In the genomic region with DNA sequence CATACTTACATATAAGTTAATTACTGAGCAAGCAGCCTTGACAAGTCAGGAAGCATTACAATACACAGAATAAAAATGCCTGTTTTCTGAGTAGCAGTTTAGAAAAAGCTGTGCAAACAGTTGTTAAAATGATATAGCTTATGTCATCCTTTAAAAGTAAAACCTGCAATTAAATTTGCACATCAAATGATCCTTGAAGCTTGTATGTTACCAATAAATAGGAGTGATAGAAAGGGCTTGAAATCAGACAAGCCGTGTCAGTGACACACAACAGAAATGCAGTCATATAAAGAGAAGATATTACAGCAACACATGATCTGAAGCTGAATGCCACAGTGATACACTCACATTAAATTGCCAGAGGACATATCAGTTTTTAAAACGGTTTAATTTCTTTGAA, we compare ENCODE assay signal across 1 cellular context.
TF ChIP-seq lines count a peak whose summit lies in the region.

No MANE protein-coding gene starts in this region.

TF ChIP-seq in HCT116, 20 proteins besides CTCF, POLR2A, EP300 and RAD21 (continued from another document):
- TF ChIP-seq, protein P1, sequence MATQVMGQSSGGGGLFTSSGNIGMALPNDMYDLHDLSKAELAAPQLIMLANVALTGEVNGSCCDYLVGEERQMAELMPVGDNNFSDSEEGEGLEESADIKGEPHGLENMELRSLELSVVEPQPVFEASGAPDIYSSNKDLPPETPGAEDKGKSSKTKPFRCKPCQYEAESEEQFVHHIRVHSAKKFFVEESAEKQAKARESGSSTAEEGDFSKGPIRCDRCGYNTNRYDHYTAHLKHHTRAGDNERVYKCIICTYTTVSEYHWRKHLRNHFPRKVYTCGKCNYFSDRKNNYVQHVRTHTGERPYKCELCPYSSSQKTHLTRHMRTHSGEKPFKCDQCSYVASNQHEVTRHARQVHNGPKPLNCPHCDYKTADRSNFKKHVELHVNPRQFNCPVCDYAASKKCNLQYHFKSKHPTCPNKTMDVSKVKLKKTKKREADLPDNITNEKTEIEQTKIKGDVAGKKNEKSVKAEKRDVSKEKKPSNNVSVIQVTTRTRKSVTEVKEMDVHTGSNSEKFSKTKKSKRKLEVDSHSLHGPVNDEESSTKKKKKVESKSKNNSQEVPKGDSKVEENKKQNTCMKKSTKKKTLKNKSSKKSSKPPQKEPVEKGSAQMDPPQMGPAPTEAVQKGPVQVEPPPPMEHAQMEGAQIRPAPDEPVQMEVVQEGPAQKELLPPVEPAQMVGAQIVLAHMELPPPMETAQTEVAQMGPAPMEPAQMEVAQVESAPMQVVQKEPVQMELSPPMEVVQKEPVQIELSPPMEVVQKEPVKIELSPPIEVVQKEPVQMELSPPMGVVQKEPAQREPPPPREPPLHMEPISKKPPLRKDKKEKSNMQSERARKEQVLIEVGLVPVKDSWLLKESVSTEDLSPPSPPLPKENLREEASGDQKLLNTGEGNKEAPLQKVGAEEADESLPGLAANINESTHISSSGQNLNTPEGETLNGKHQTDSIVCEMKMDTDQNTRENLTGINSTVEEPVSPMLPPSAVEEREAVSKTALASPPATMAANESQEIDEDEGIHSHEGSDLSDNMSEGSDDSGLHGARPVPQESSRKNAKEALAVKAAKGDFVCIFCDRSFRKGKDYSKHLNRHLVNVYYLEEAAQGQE (IDR thresholded peaks at IDR 0.05; ENCODE audit: low read depth), result no peak
- TF ChIP-seq EZH2 (IDR thresholded peaks at IDR 0.05) (no peak), ELF1 (IDR thresholded peaks at IDR 0.05; ENCODE audit: borderline replicate concordance, low read depth) (no peak), MAX (IDR thresholded peaks at IDR 0.05) (no peak), TCF7L2 (IDR thresholded peaks at IDR 0.05; ENCODE audit: borderline replicate concordance, extremely low read depth, insufficient read depth, insufficient read length) (no peak), POLR2AphosphoS5 (IDR thresholded peaks at IDR 0.05; ENCODE audit: low read depth, low read length) (no peak)
